Comparison of ENCODE assay signal across 23 cellular contexts in genomic region chr7:133830081-133830480, GRCh38.
"Had no signal": no experiment of that assay in that cellular context is flagged by ENCODE, and none has a peak within 500 bp of the region (broad histone marks: within the 10 kb centered on the region; RNA-seq: fewer than 3 reads in every experiment).

No MANE protein-coding gene starts in this region.

- FAIRE-seq: frontal cortex had no signal

- H3K27me3 ChIP-seq: cardiac muscle cell, dorsolateral prefrontal cortex, left lung, neutrophil, suprapubic skin, tibial nerve had no signal

- H3K4me1 ChIP-seq: left lung, prostate gland, tibial nerve had no signal

- DNase-seq: activated CD4-positive, alpha-beta memory T cell treated with anti-CD3 and anti-CD28 coated beads, Interleukin-2, amount 10 ng/mL, durations not matched to agents 7 days and 5 days; activated CD4-positive, alpha-beta T cell treated with anti-CD3 and anti-CD28 coated beads, Interleukin-2, amount 10 ng/mL, durations not matched to agents 7 days and 5 days; activated CD4-positive, CD25-positive, alpha-beta regulatory T cell treated with anti-CD3 and anti-CD28 coated beads, Interleukin-2, amount 50 U/mL, for 72 hours; activated CD8-positive, alpha-beta memory T cell treated with anti-CD3 and anti-CD28 coated beads, Interleukin-2, amount 50 U/mL, for 48 hours; activated naive CD4-positive, alpha-beta T cell; activated T-cell treated with anti-CD3 and anti-CD28 coated beads, Interleukin-2, amount 50 U/mL, for 24 hours; aorta; cerebellar nuclear complex; dorsolateral prefrontal cortex; effector memory CD4-positive, alpha-beta T cell; left lung; retina; stimulated activated CD4-positive, alpha-beta T cell treated with anti-CD3 and anti-CD28 coated beads, Interleukin-1b, Interleukin-23, amount 100 ng/mL, for 48 hours; stimulated activated naive B cell treated with anti-CD40 and anti-IgM and Interleukin-4, amounts not matched to agents 10 μg/mL and 1 μg/mL and 100 μg/mL, for 72 hours had no signal

- H3K9me3 ChIP-seq: neutrophil, prostate gland, suprapubic skin had no signal

- H3K36me3 ChIP-seq: cardiac muscle cell, left lung, neutrophil, prostate gland had no signal

- ATAC-seq: left lung; stimulated activated naive B cell treated with anti-CD40 and anti-IgM and Interleukin-4, amounts not matched to agents 10 μg/mL and 1 μg/mL and 100 μg/mL, for 72 hours had no signal

- H3K4me3 ChIP-seq: cardiac muscle cell, coronary artery, dorsolateral prefrontal cortex, left lung, lung, prostate gland, smooth muscle cell, suprapubic skin, tibial nerve had no signal

- H3K27ac ChIP-seq: cardiac muscle cell, coronary artery, dorsolateral prefrontal cortex, left lung, neutrophil, prostate gland, suprapubic skin, tibial nerve had no signal
